In genomic region chr1:50615036-50615750, GRCh38 we compare ENCODE assay signal across 24 cellular contexts.
A peak's percentile ranks its signal among the peaks of the same experiment; 100 is the strongest.
DNase-seq lines count a peak whose midpoint lies in the region; ATAC-seq, FAIRE-seq and TF ChIP-seq lines count a peak whose summit lies in the region.
"Had no signal": no experiment of that assay in that cellular context is flagged by ENCODE, and none has a peak within 500 bp of the region (broad histone marks: within the 10 kb centered on the region; RNA-seq: fewer than 3 reads in every experiment).

No MANE protein-coding gene starts in this region.

- peak; percentile 35 for DNase-seq in AG10803 (ENCODE audit: low read depth)
- no peak for DNase-seq in H54 (ENCODE audit: insufficient read length, low spot score)
- peak; percentile 17 for DNase-seq in NCI-H526 treated with DMSO at 0.1 percent for 48 hours (lab: John Stamatoyannopoulos, UW)
- DNase-seq in fibroblast of villous mesenchyme (ENCODE audit: low read depth): peak; percentile 9
- no peak for DNase-seq in cardiac septum (ENCODE audit: low spot score)
- no peak for DNase-seq in central memory CD4-positive, alpha-beta T cell
- DNase-seq: BE2C, Calu3, DMS79 treated with DMSO at 0.1 percent for 48 hours, GOT3, NCI-H1048, NCI-H1417 treated with DMSO at 0.1 percent for 48 hours, NCI-H187 treated with DMSO at 0.1 percent for 48 hours, NCI-H2107, NCI-H524, NCI-H774, PC-9, Right ventricle myocardium superior, RPMI8226, T-helper 1 cell had no signal

- ATAC-seq in HG02588 (IDR thresholded peaks at IDR 0.05; ENCODE audit: unreplicated experiment): no peak
- ATAC-seq: A549, HCT116 had no signal

- TF ChIP-seq POLR2A in H54 (IDR thresholded peaks at IDR 0.05; ENCODE audit: low read depth, low read length): no peak

- intact Hi-C loops in cardiac septum (cut with DNase I): no loop called here

- no peak overlapping the region for H3K4me3 ChIP-seq in AG10803 (ENCODE audit: low read length)
- no peak overlapping the region for H3K4me3 ChIP-seq in fibroblast of villous mesenchyme (ENCODE audit: low read depth, low read length)
- H3K4me3 ChIP-seq: A549, PC-9, SJSA1 had no signal

- FAIRE-seq in H54 (lab: Jason Lieb, UNC): peak; percentile 55
- FAIRE-seq: A549 had no signal

- TF ChIP-seq CTCF in AG10803 (conservative IDR thresholded peaks at IDR 0.05; ENCODE audit: low read length): no peak
- no peak for TF ChIP-seq CTCF in fibroblast of villous mesenchyme (IDR thresholded peaks at IDR 0.05; ENCODE audit: insufficient read depth, low read depth, low read length)

Comparison
In these comparisons a context has a peak if more than half of its experiments do, and no peak if none do; other contexts are left out.
1. DNase-seq: peak in AG10803 (single experiment), NCI-H526 treated with DMSO at 0.1 percent for 48 hours (single experiment) and fibroblast of villous mesenchyme (single experiment); none in H54 (single experiment), cardiac septum (single experiment) and central memory CD4-positive, alpha-beta T cell (single experiment).